In the genomic region with DNA sequence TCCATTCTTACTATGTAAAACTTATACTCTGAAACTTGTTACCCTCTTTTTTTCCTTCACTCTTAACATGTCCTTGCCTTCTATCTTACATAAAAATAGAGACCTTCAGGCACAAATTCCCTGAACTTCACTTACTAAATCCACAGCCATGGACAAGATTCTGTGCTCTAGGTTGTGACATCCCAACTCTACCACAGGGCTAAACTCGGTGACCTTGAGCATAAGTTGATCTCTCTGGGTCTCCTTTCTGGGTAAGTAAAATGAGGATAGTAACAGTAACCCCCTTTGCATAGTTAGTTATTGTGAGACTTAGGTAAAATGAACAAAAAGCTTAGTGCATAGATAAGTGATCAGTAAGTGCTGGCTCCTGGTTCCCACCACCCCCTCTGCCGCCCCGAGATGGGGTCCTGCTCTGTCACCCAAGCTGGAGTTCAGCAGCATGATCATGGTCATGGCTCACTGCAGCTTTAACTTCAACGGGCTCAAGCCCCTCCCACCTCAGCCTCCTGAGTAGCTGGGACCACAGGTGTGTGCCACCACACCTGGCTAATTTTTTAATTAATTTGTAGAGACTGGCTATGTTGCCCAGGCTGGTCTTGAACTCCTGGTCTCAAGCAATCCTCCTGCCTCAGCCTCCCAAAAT, we compare ENCODE assay signal across 1 cellular context.
TF ChIP-seq lines count a peak whose summit lies in the region.

No MANE protein-coding gene starts in this region.

TF ChIP-seq in GM12878, 131 proteins besides CTCF, POLR2A, EP300 and RAD21:
- TF ChIP-seq CREM (IDR thresholded peaks at IDR 0.05; ENCODE audit: low read depth) (no peak), MTA2 (IDR thresholded peaks at IDR 0.05; ENCODE audit: low read depth) (no peak), MYB (IDR thresholded peaks at IDR 0.05; ENCODE audit: borderline replicate concordance, low read depth, low read length) (no peak), NR2C2 (IDR thresholded peaks at IDR 0.05; ENCODE audit: borderline replicate concordance, control insufficient read depth, insufficient read length, low read depth) (no peak), TCF3 (IDR thresholded peaks at IDR 0.05; ENCODE audit: borderline replicate concordance, insufficient read depth, low read depth, low read length) (no peak), CBFB (IDR thresholded peaks at IDR 0.05; ENCODE audit: low read depth) (no peak), DPF2 (IDR thresholded peaks at IDR 0.05) (no peak), CHD4 (IDR thresholded peaks at IDR 0.05) (no peak), ZSCAN29 (IDR thresholded peaks at IDR 0.05) (no peak)
- TF ChIP-seq, protein P1, sequence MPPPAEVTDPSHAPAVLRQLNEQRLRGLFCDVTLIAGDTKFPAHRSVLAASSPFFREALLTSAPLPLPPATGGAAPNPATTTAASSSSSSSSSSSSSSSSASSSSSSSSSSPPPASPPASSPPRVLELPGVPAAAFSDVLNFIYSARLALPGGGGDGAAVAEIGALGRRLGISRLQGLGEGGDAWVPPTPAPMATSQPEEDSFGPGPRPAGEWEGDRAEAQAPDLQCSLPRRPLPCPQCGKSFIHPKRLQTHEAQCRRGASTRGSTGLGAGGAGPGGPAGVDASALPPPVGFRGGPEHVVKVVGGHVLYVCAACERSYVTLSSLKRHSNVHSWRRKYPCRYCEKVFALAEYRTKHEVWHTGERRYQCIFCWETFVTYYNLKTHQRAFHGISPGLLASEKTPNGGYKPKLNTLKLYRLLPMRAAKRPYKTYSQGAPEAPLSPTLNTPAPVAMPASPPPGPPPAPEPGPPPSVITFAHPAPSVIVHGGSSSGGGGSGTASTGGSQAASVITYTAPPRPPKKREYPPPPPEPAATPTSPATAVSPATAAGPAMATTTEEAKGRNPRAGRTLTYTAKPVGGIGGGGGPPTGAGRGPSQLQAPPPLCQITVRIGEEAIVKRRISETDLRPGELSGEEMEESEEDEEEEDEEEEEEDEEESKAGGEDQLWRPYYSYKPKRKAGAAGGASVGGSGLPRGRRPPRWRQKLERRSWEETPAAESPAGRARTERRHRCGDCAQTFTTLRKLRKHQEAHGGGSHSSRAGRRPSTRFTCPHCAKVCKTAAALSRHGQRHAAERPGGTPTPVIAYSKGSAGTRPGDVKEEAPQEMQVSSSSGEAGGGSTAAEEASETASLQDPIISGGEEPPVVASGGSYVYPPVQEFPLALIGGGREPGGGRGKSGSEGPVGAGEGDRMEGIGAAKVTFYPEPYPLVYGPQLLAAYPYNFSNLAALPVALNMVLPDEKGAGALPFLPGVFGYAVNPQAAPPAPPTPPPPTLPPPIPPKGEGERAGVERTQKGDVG (CRISPR knock-in tag; IDR thresholded peaks at IDR 0.05), result no peak
- TF ChIP-seq, protein P2, sequence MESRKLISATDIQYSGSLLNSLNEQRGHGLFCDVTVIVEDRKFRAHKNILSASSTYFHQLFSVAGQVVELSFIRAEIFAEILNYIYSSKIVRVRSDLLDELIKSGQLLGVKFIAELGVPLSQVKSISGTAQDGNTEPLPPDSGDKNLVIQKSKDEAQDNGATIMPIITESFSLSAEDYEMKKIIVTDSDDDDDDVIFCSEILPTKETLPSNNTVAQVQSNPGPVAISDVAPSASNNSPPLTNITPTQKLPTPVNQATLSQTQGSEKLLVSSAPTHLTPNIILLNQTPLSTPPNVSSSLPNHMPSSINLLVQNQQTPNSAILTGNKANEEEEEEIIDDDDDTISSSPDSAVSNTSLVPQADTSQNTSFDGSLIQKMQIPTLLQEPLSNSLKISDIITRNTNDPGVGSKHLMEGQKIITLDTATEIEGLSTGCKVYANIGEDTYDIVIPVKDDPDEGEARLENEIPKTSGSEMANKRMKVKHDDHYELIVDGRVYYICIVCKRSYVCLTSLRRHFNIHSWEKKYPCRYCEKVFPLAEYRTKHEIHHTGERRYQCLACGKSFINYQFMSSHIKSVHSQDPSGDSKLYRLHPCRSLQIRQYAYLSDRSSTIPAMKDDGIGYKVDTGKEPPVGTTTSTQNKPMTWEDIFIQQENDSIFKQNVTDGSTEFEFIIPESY (IDR thresholded peaks at IDR 0.05), result no peak
